Comparison of ENCODE assay signal across 8 cellular contexts in the genomic region with DNA sequence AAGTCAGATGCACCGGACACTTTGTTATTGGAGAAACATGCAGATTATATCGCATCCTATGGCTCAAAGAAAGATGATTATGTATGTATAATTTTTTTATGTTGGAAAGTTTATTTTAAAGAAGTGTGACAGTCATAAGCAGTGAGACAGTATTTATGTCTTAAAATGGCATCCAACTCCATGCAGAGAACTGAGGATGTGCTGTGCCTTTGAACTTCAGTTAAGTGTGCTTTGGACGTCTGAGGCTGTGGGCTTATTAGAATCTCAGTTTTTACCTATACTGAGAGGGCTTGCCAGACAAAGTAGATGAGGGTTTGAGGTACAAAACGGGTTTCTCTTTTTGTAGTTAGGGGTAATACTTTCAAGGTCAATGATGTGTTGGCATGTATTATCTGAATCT. TPM values are rescaled to one million over a fixed set of nuclear protein-coding genes. Genes with fewer than 3 reads are reported as not detected.
DNase-seq lines count a peak whose midpoint lies in the region; ATAC-seq and TF ChIP-seq lines count a peak whose summit lies in the region.

No MANE protein-coding gene starts in this region.

- H3K79me1 ChIP-seq in trophoblast cell (ENCODE audit: low read length) = peaks cover 7% of the 10 kb centered on the region

- H3K9me3 ChIP-seq in ES-I3 (ENCODE audit: control insufficient read depth, insufficient read depth, low read length) (no peaks in the 10 kb centered on the region), Peyer's patch (no peaks in the 10 kb centered on the region), esophagus (ENCODE audit: control insufficient read depth in 2 of 2, insufficient read depth in 1 of 2, low read depth in 1 of 2, low read length in 1 of 2) (no peaks in the 10 kb centered on the region), trophoblast cell (ENCODE audit: insufficient read depth, low read depth, low read length) (no peaks in the 10 kb centered on the region)

- H3K27ac ChIP-seq in Peyer's patch (peak overlapping the region in 2 of 4 donors; percentile 30 to 86), esophagus (ENCODE audit: low read depth in 2 of 2, low read length in 1 of 2) (peak overlapping the region in 1 of 2 donors; percentile 28), trophoblast cell (ENCODE audit: low read depth, low read length) (no peak overlapping the region)

- no peak overlapping the region for H4K91ac ChIP-seq in trophoblast cell (ENCODE audit: low read depth, low read length)

- H4K12ac ChIP-seq in trophoblast cell (ENCODE audit: low read depth, low read length) = no peak overlapping the region

- no peaks in the 10 kb centered on the region for H3K27me3 ChIP-seq in Peyer's patch
- no peaks in the 10 kb centered on the region for H3K27me3 ChIP-seq in esophagus (ENCODE audit: control insufficient read depth in 1 of 2, insufficient read depth in 2 of 2, low read length in 2 of 2)
- no peaks in the 10 kb centered on the region for H3K27me3 ChIP-seq in trophoblast cell (ENCODE audit: insufficient read depth, low read length)

- H3K36me3 ChIP-seq in ES-I3 (ENCODE audit: insufficient read depth, low read length) (peaks cover 37% of the 10 kb centered on the region), Peyer's patch (peaks cover 0 to 22% (median 0%) of the 10 kb centered on the region in 3 donors), esophagus (ENCODE audit: control insufficient read depth in 2 of 2, insufficient read depth in 2 of 2, low read length in 1 of 2) (peaks cover 0 to 2% of the 10 kb centered on the region in 2 donors), trophoblast cell (ENCODE audit: control insufficient read depth in 1 of 2, insufficient read depth in 2 of 2, low read length in 2 of 2) (peaks cover 8 to 12% of the 10 kb centered on the region in 2 experiments)

- 6 to 16% methylated on average over 4 of the region's 4 CpGs for WGBS in esophagus, 2 donors
- WGBS in trophoblast cell (ENCODE audit: extremely low coverage, insufficient coverage, insufficient read length) = no CpG with 5 or more reads among the region's 4 CpGs

- TF ChIP-seq CTCF in Peyer's patch (IDR thresholded peaks at IDR 0.05) = no peak

- no peak overlapping the region for H3K14ac ChIP-seq in trophoblast cell (ENCODE audit: low read length)

- H3K23ac ChIP-seq in trophoblast cell (ENCODE audit: low read length) = no peak overlapping the region

- DNase-seq in Peyer's patch = no peak
- no peak for DNase-seq in trophoblast cell
- DNase-seq in activated CD4-positive, CD25-positive, alpha-beta regulatory T cell treated with anti-CD3 and anti-CD28 coated beads, Interleukin-2, amount 50 U/mL, for 72 hours = no peak
- DNase-seq in DMS79 treated with DMSO at 0.1 percent for 48 hours (lab: John Stamatoyannopoulos, UW) = no peak
- DNase-seq in activated CD8-positive, alpha-beta memory T cell treated with anti-CD3 and anti-CD28 coated beads for 24 hours = no peak

- peak overlapping the region; percentile 82 for H3K4me2 ChIP-seq in trophoblast cell (ENCODE audit: low read length)

- H2AK5ac ChIP-seq in trophoblast cell (ENCODE audit: low read length) = no peak overlapping the region

- H2BK12ac ChIP-seq in trophoblast cell (ENCODE audit: low read length) = no peak overlapping the region

- no peak overlapping the region for H2BK120ac ChIP-seq in trophoblast cell (ENCODE audit: insufficient read depth, low read length, poor library complexity)

- peaks cover 7% of the 10 kb centered on the region for H3K79me2 ChIP-seq in trophoblast cell (ENCODE audit: control insufficient read depth, insufficient read depth, low read length, poor library complexity)

- H2BK5ac ChIP-seq in trophoblast cell (ENCODE audit: low read depth, low read length, poor library complexity) = no peak overlapping the region

- no peak for TF ChIP-seq POLR2A in Peyer's patch (IDR thresholded peaks at IDR 0.05)

- ATAC-seq in GM18907 (IDR thresholded peaks at IDR 0.05; ENCODE audit: unreplicated experiment) = no peak

- peak overlapping the region; percentile 67 for H3K9ac ChIP-seq in ES-I3 (ENCODE audit: low read depth, low read length)
- peak overlapping the region; percentile 57 for H3K9ac ChIP-seq in trophoblast cell (ENCODE audit: low read length)

- no peak overlapping the region for H3K4ac ChIP-seq in trophoblast cell (ENCODE audit: low read depth, low read length)

- no peaks in the 10 kb centered on the region; the same call in 1 of the 2 replicates for H3K4me1 ChIP-seq in ES-I3 (ENCODE audit: insufficient read depth, low read length)
- H3K4me1 ChIP-seq in Peyer's patch = peaks cover 0 to 46% (median 12%) of the 10 kb centered on the region in 4 donors
- H3K4me1 ChIP-seq in esophagus (ENCODE audit: control insufficient read depth in 2 of 2, insufficient read depth in 2 of 2, low read length in 1 of 2) = peaks cover 0 to 2% of the 10 kb centered on the region in 2 donors
- peaks cover 2 to 8% of the 10 kb centered on the region in 2 experiments for H3K4me1 ChIP-seq in trophoblast cell (ENCODE audit: control insufficient read depth in 1 of 2, insufficient read depth in 2 of 2, low read length in 2 of 2)

- H3K18ac ChIP-seq in trophoblast cell (ENCODE audit: low read length) = no peak overlapping the region

- no peak overlapping the region for H2AFZ ChIP-seq in trophoblast cell (ENCODE audit: insufficient read depth, low read length, poor library complexity)

- peak overlapping the region; percentile 55 to 71 (median 66) for H3K4me3 ChIP-seq in Peyer's patch
- H3K4me3 ChIP-seq in esophagus (ENCODE audit: low read depth in 1 of 2, low read length in 2 of 2) = peak overlapping the region; percentile 36 to 97
- no peak overlapping the region for H3K4me3 ChIP-seq in trophoblast cell (ENCODE audit: low read depth, low read length)

- no peak overlapping the region for H4K8ac ChIP-seq in trophoblast cell (ENCODE audit: low read depth, low read length)

RNA-seq across cellular contexts. Expression of a gene that starts 1.5 kb away (rescaled TPM):
- 10 to 100 TPM; 50.8 to 67.7 (median 61.7) TPM for total RNA-seq in Peyer's patch
- polyA plus RNA-seq in esophagus = 10 to 100 TPM; 44.8 to 47.5 TPM
- polyA plus RNA-seq in trophoblast cell (2013) = 33.2 and 37.7 TPM in 2 replicates

RNA-seq across cellular contexts. Expression of a gene that starts 9.2 kb away (rescaled TPM):
- under 1 TPM in 1 of 4 donors, not detected in 3; 0.54 TPM for total RNA-seq in Peyer's patch
- polyA plus RNA-seq in esophagus = under 1 TPM; 0.05 to 0.16 TPM
- polyA plus RNA-seq in trophoblast cell (2013) = 0.01 and 0.04 TPM in 2 replicates
